ENCODE assay signal across 14 cellular contexts in the genomic region with DNA sequence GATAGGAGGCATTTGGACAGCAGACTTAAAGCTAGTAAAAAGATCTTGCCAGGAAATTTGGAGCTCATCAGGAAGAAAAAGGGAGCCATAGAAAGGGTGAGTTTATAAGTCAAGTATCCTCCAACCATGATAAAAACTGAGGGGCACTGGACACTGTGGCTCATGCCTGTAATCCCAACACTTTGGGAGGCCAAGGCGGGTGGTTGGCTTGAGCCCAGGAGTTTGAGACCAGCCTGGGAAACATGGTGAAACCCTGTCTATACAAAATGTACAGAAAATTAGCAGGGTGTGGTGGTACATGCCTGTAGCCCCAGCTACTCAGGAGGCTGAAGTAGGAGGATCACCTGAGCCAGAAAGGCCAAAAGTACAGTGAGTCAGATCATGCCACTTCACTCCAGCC. TPM values are rescaled to one million over a fixed set of nuclear protein-coding genes. Genes with fewer than 3 reads are reported as not detected.
A peak's percentile ranks its signal among the peaks of the same experiment; 100 is the strongest.
DNase-seq lines count a peak whose midpoint lies in the region; ATAC-seq and TF ChIP-seq lines count a peak whose summit lies in the region.
"Had no signal": no experiment of that assay in that cellular context is flagged by ENCODE, and none has a peak within 500 bp of the region (broad histone marks: within the 10 kb centered on the region; RNA-seq: fewer than 3 reads in every experiment).

No MANE protein-coding gene starts in this region.

- H3K9me3 ChIP-seq in DND-41 (ENCODE audit: insufficient read depth, low read length, severe bottlenecking), result no peaks in the 10 kb centered on the region
- H3K9me3 ChIP-seq in testis, result no peaks in the 10 kb centered on the region
- H3K9me3 ChIP-seq: Caco-2, HAP-1 had no signal

- peaks cover 21% of the 10 kb centered on the region for H3K36me3 Mint-ChIP-seq in central memory CD8-positive, alpha-beta T cell (ENCODE audit: insufficient read depth)
- peaks cover 22% of the 10 kb centered on the region for H3K36me3 Mint-ChIP-seq in memory B cell
- peaks cover 35 to 49% of the 10 kb centered on the region in 2 donors for H3K36me3 Mint-ChIP-seq in CD14-positive monocyte
- H3K36me3 Mint-ChIP-seq in activated T-cell treated with anti-CD3 and anti-CD28 coated beads, Interleukin-2, amount 50 U/mL, for 24 hours (ENCODE audit: low read depth), result peaks cover 28% of the 10 kb centered on the region

- H3K4me3 ChIP-seq in DND-41 (ENCODE audit: low read depth in 1 of 2, low read length in 2 of 2) (no peak overlapping the region), testis (no peak overlapping the region)
- H3K4me3 ChIP-seq: HAP-1 had no signal

- H3K4me3 Mint-ChIP-seq in central memory CD8-positive, alpha-beta T cell, result no peak overlapping the region
- H3K4me3 Mint-ChIP-seq in memory B cell (no peak overlapping the region), CD14-positive monocyte (no peak overlapping the region)
- H3K4me3 Mint-ChIP-seq in activated T-cell treated with anti-CD3 and anti-CD28 coated beads, Interleukin-2, amount 50 U/mL, for 24 hours, result no peak overlapping the region
- H3K4me3 Mint-ChIP-seq: B cell; CD8-positive, alpha-beta memory T cell had no signal

- no peak overlapping the region for H3K4me2 ChIP-seq in DND-41 (ENCODE audit: insufficient read depth, low read length)

- DNase-seq in DND-41, result no peak
- no peak for DNase-seq in central memory CD8-positive, alpha-beta T cell (ENCODE audit: low spot score in 2 of 2)
- no peak for DNase-seq in memory B cell (ENCODE audit: low spot score in 2 of 2)
- no peak for DNase-seq in CD14-positive monocyte (ENCODE audit: low spot score)
- no peak for DNase-seq in testis
- DNase-seq in activated T-cell treated with anti-CD3 and anti-CD28 coated beads, Interleukin-2, amount 50 U/mL, for 24 hours, result no peak
- DNase-seq: C1 segment of cervical spinal cord; Caco-2; CD8-positive, alpha-beta memory T cell; GF-D8 had no signal

- H3K27me3 ChIP-seq in DND-41 (ENCODE audit: insufficient read depth, low read length, poor library complexity) (no peaks in the 10 kb centered on the region), testis (no peaks in the 10 kb centered on the region)

- no peak for TF ChIP-seq POLR2A in testis (IDR thresholded peaks at IDR 0.05)

- H3K9ac ChIP-seq in DND-41 (ENCODE audit: low read depth, low read length), result no peak overlapping the region

- no peak overlapping the region for H2AFZ ChIP-seq in DND-41 (ENCODE audit: low read depth, low read length)

- peaks cover 6% of the 10 kb centered on the region for H3K4me1 Mint-ChIP-seq in central memory CD8-positive, alpha-beta T cell
- H3K4me1 Mint-ChIP-seq in memory B cell (peaks cover 6% of the 10 kb centered on the region), CD14-positive monocyte (peaks cover 8% of the 10 kb centered on the region)
- H3K4me1 Mint-ChIP-seq in activated T-cell treated with anti-CD3 and anti-CD28 coated beads, Interleukin-2, amount 50 U/mL, for 24 hours (ENCODE audit: low read depth), result peaks cover 1% of the 10 kb centered on the region
- H3K4me1 Mint-ChIP-seq: B cell had no signal

- TF ChIP-seq CTCF in DND-41 (IDR thresholded peaks at IDR 0.05; ENCODE audit: borderline replicate concordance, extremely low read depth, low read length, poor library complexity, severe bottlenecking) (no peak), CD14-positive monocyte (IDR thresholded peaks at IDR 0.05) (no peak), testis (IDR thresholded peaks at IDR 0.05) (no peak)

- peak overlapping the region; percentile 3 for H3K27ac Mint-ChIP-seq in central memory CD8-positive, alpha-beta T cell (ENCODE audit: low read depth)
- peak overlapping the region; percentile 52 for H3K27ac Mint-ChIP-seq in memory B cell
- peak overlapping the region in 2 of 7 donors; percentile 15 to 66 for H3K27ac Mint-ChIP-seq in CD14-positive monocyte
- no peak overlapping the region for H3K27ac Mint-ChIP-seq in activated T-cell treated with anti-CD3 and anti-CD28 coated beads, Interleukin-2, amount 50 U/mL, for 24 hours
- H3K27ac Mint-ChIP-seq: B cell had no signal

- H3K27ac ChIP-seq in DND-41 (ENCODE audit: low read length) (peak overlapping the region; percentile 19; the same call in 1 of the 2 replicates), testis (no peak overlapping the region)

- H3K36me3 ChIP-seq in DND-41 (ENCODE audit: insufficient read depth, low read length) (peaks cover 72% of the 10 kb centered on the region), testis (ENCODE audit: low read depth, missing control alignments) (no peaks in the 10 kb centered on the region)
- H3K36me3 ChIP-seq: HAP-1 had no signal

- H3K79me2 ChIP-seq in DND-41 (ENCODE audit: insufficient read depth, low read length), result no peaks in the 10 kb centered on the region

- WGBS in testis, 2 donors, result 94% methylated on average over 1 of the region's 1 CpG

- H3K9me3 Mint-ChIP-seq in central memory CD8-positive, alpha-beta T cell, result no peaks in the 10 kb centered on the region
- H3K9me3 Mint-ChIP-seq in memory B cell (no peaks in the 10 kb centered on the region), CD14-positive monocyte (no peaks in the 10 kb centered on the region)
- no peaks in the 10 kb centered on the region for H3K9me3 Mint-ChIP-seq in activated T-cell treated with anti-CD3 and anti-CD28 coated beads, Interleukin-2, amount 50 U/mL, for 24 hours
- H3K9me3 Mint-ChIP-seq: CD8-positive, alpha-beta memory T cell had no signal

- H3K4me1 ChIP-seq in DND-41 (ENCODE audit: insufficient read depth, low read length), result peaks cover 8% of the 10 kb centered on the region
- H3K4me1 ChIP-seq in testis, result peaks cover 3% of the 10 kb centered on the region
- H3K4me1 ChIP-seq: Caco-2, HAP-1 had no signal

- no peaks in the 10 kb centered on the region for H3K27me3 Mint-ChIP-seq in central memory CD8-positive, alpha-beta T cell
- no peaks in the 10 kb centered on the region for H3K27me3 Mint-ChIP-seq in memory B cell
- H3K27me3 Mint-ChIP-seq in CD14-positive monocyte (ENCODE audit: low read depth in 3 of 3), result no peaks in the 10 kb centered on the region
- H3K27me3 Mint-ChIP-seq in activated T-cell treated with anti-CD3 and anti-CD28 coated beads, Interleukin-2, amount 50 U/mL, for 24 hours, result no peaks in the 10 kb centered on the region
- H3K27me3 Mint-ChIP-seq: B cell; CD8-positive, alpha-beta memory T cell had no signal

- ATAC-seq in DND-41 (ENCODE audit: insufficient read depth, low read depth), result no peak
- no peak for ATAC-seq in central memory CD8-positive, alpha-beta T cell (replicated peaks; ENCODE audit: extremely low read depth, poor library complexity, severe bottlenecking)
- ATAC-seq in memory B cell (ENCODE audit: low read depth), result no peak
- ATAC-seq in GM18873 (IDR thresholded peaks at IDR 0.05; ENCODE audit: low FRiP score, unreplicated experiment), result no peak
- ATAC-seq: HepG2 had no signal

- intact Hi-C loops in CD14-positive monocyte (cut with micrococcal nuclease) (no loop called here), testis (cut with DNase I; ENCODE audit: low total_unique reads) (no loop called here)

- H4K20me1 ChIP-seq in DND-41 (ENCODE audit: insufficient read depth, low read length), result no peaks in the 10 kb centered on the region

RNA-seq across cellular contexts. Expression of gene ANTXR2, which starts 48.7 kb away (rescaled TPM):
- polyA plus RNA-seq in CD14-positive monocyte, result 10 to 100 TPM; 59.2 to 69.6 TPM
- total RNA-seq in testis, result 10 to 100 TPM; 23.8 to 30.4 TPM
- polyA plus RNA-seq in testis (ENCODE audit: insufficient read depth, low read depth, low replicate concordance), result 30.8 TPM
